Comparison of ENCODE assay signal across 8 cellular contexts in the genomic region with DNA sequence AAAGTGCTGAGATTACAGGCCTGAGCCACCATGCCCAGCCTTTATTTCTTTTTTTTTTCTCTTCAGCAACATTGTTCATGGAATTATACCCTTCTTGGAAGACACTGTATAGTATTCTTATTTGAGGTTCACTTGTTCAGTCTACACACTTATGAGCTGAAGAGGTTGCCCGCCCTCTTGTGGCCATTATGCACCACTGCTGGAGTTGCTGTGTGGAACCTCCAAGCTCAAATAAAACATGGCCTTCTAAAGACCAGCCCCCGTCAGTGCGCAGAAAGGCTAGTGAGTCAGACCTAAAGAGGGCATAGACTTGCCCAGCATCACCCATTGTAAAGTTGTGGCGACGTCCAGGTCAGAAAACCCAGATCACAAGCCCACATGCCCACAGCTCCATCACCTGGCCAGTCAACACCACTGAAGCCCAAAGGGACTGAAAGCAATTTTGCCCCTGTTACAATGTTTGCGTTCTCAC. TPM values are rescaled to one million over a fixed set of nuclear protein-coding genes. Genes with fewer than 3 reads are reported as not detected.
A peak's percentile ranks its signal among the peaks of the same experiment; 100 is the strongest.
DNase-seq lines count a peak whose midpoint lies in the region; ATAC-seq, FAIRE-seq and TF ChIP-seq lines count a peak whose summit lies in the region.

No MANE protein-coding gene starts in this region.

- 4% methylated on average over 5 of the region's 6 CpGs for WGBS in HepG2 (ENCODE audit: low lambda C conversion rate)

- no peaks in the 10 kb centered on the region for H3K79me2 ChIP-seq in HepG2 (ENCODE audit: insufficient read depth, low read length)

- peak overlapping the region; percentile 97 for H3K27ac ChIP-seq in cingulate gyrus (ENCODE audit: low read depth, low read length)
- no peak overlapping the region for H3K27ac ChIP-seq in HepG2 (ENCODE audit: extremely low read length, insufficient read depth, low read length)

- ATAC-seq in HG03159 (IDR thresholded peaks at IDR 0.05; ENCODE audit: unreplicated experiment) (peak; percentile 70), HepG2 (peak; percentile 92)

- FAIRE-seq in HepG2 (lab: Jason Lieb, UNC) = peak; percentile 80

- no peaks in the 10 kb centered on the region for H3K36me3 ChIP-seq in HepG2 (replicated peaks in 1 of 2; ENCODE audit: control insufficient read depth in 1 of 2, insufficient read depth in 2 of 2, low read length in 2 of 2)

- no peak overlapping the region for H3K9ac ChIP-seq in HepG2 (ENCODE audit: insufficient read depth, low read depth, low read length)

- in situ Hi-C loops in HepG2 (cut with HindIII; ENCODE audit: extremely low pct_ligation_motif_present, low pct_unique_long_range_greater_than_20kb) = loop anchor here (5.0 kb wide), 2 partner anchors 41 to 186 kb away; no protein-coding TSS in a partner anchor

- H3K27me3 ChIP-seq in HepG2 (ENCODE audit: control insufficient read depth in 1 of 2, insufficient read depth in 2 of 2, low read length in 2 of 2) = no peaks in the 10 kb centered on the region

- no TSS peak for BruUV-seq in HepG2 (replicated peaks; lab: Mats Ljungman, UMichigan)

- TF ChIP-seq CTCF in GM12873 (IDR thresholded peaks at IDR 0.05; ENCODE audit: insufficient read depth, low read depth, low read length, missing control alignments) (peak; percentile 94), HepG2 (CRISPR knock-in tag; IDR thresholded peaks at IDR 0.05) (peak; percentile 91)

- H3K4me3 ChIP-seq in HepG2 (replicated peaks in 1 of 3; ENCODE audit: insufficient read depth in 1 of 3, low read depth in 2 of 3, low read length in 3 of 3) = peak overlapping the region in 1 of 3 experiments; percentile 19; a peak in 1 of 6 replicates

- TF ChIP-seq POLR2A in HepG2 (IDR thresholded peaks at IDR 0.05; ENCODE audit: insufficient read depth in 1 of 2, low read depth in 2 of 2, low read length in 2 of 2) = no peak

- no peaks in the 10 kb centered on the region for H3K9me3 ChIP-seq in HepG2 (ENCODE audit: low read length)

- H3K4me2 ChIP-seq in HepG2 (ENCODE audit: low read depth, low read length) = peak overlapping the region; percentile 71

- POLR2A ChIA-PET in HepG2 (lab: Yijun Ruan, JAX) = interaction anchor here (0.8 to 2.0 kb wide), 5 partner anchors 24 to 42 kb away, joined by 3 to 11 read pairs (median 3); a partner anchor contains a TSS

- no peaks in the 10 kb centered on the region for H4K20me1 ChIP-seq in HepG2 (ENCODE audit: insufficient read depth, low read length)

- no peak overlapping the region for H2AFZ ChIP-seq in HepG2 (ENCODE audit: low read length)

- DNase-seq in NCI-H345 treated with DMSO at 0.1 percent for 48 hours (lab: John Stamatoyannopoulos, UW; ENCODE audit: unreplicated experiment) (peak; percentile 62), HepG2 (ENCODE audit: low spot score) (peak; percentile 79), mesenteric fat pad (ENCODE audit: low spot score) (no peak)
- peak; percentile 51 for DNase-seq in activated CD4-positive, CD25-positive, alpha-beta regulatory T cell treated with anti-CD3 and anti-CD28 coated beads, Interleukin-2, amount 50 U/mL, for 72 hours
- DNase-seq in stimulated activated CD4-positive, alpha-beta T cell treated with anti-CD3 and anti-CD28 coated beads, TNF-alpha, amount 100 ng/mL, for 24 hours (ENCODE audit: low read depth in 3 of 3) = peak; percentile 37 to 59 (median 38)

- H3K4me1 ChIP-seq in HepG2 (ENCODE audit: insufficient read depth, low read length) = peaks cover 51% of the 10 kb centered on the region

- peak; percentile 76; the same call in 1 of the 2 replicates for TF ChIP-seq RAD21 in HepG2 (CRISPR knock-in tag; IDR thresholded peaks at IDR 0.05)

- TF ChIP-seq EP300 in HepG2 (IDR thresholded peaks at IDR 0.05; ENCODE audit: low read depth in 2 of 2, low read length in 2 of 2) (no peak), HepG2 (CRISPR knock-in tag; IDR thresholded peaks at IDR 0.05; ENCODE audit: borderline replicate concordance) (no peak)

- intact Hi-C loops in HepG2 (cut with micrococcal nuclease; ENCODE audit: unreplicated experiment) = loop anchor here (1.0 kb wide), 2 partner anchors 44 to 186 kb away; no protein-coding TSS in a partner anchor

- CTCF ChIA-PET in HepG2 (lab: Yijun Ruan, JAX; ENCODE audit: low intra/inter-chr PET ratio, low total read pairs) = interaction anchor here (2.3 to 3.7 kb wide), 2 partner anchors 43 to 187 kb away, joined by 21 to 43 read pairs; no protein-coding TSS in a partner anchor

RNA-seq across cellular contexts. Expression of a gene that starts 20.4 kb away (rescaled TPM):
- total RNA-seq in HepG2 (2016; rRNA removed; fragmentation: Illumina TruSeq; extraction: Trizol) = 0.07 and 0.10 TPM in 2 replicates
- 0.10 TPM in 1 of 2 replicates, not detected in the other for total RNA-seq in HepG2 (2016; cell fraction: cytosol; rRNA removed; fragmentation: Illumina TruSeq; extraction: Trizol; ENCODE audit: low read depth)
- 0.09 TPM in 1 of 2 replicates, not detected in the other for total RNA-seq in HepG2 (2016; cell fraction: insoluble cytoplasmic fraction; rRNA removed; fragmentation: Illumina TruSeq; extraction: Trizol)
- total RNA-seq in HepG2 (2016; cell fraction: membrane; rRNA removed; fragmentation: Illumina TruSeq; extraction: Trizol) = 0.10 and 0.19 TPM in 2 replicates
- total RNA-seq in HepG2 (2016; cell fraction: nucleus; rRNA removed; fragmentation: Illumina TruSeq; extraction: Trizol) = not detected in 2 replicates
- polyA plus RNA-seq in HepG2 (2011; rRNA removed) = 0.05 and 0.09 TPM in 2 replicates
- polyA plus RNA-seq in HepG2 (2011; cell fraction: cytosol; rRNA removed) = 0.07 TPM in 1 of 2 replicates, not detected in the other
- 0.07 TPM in 1 of 2 replicates, not detected in the other for polyA plus RNA-seq in HepG2 (2011; cell fraction: nucleus; rRNA removed)
- polyA plus RNA-seq in HepG2 (2012) = not detected in 2 replicates
- polyA plus RNA-seq in HepG2 (2016; cell fraction: cytosol; fragmentation: Illumina TruSeq; extraction: Trizol; ENCODE audit: low read depth) = 0.09 TPM in 1 of 2 replicates, not detected in the other
- polyA plus RNA-seq in HepG2 (2016; cell fraction: insoluble cytoplasmic fraction; fragmentation: Illumina TruSeq; extraction: Trizol; ENCODE audit: low read depth) = 0.32 TPM in 1 of 2 replicates, not detected in the other
- polyA plus RNA-seq in HepG2 (2016; cell fraction: membrane; fragmentation: Illumina TruSeq; extraction: Trizol; ENCODE audit: low read depth) = 0.09 TPM in 1 of 2 replicates, not detected in the other
- polyA plus RNA-seq in HepG2 (2016; cell fraction: nucleus; fragmentation: Illumina TruSeq; extraction: Trizol; ENCODE audit: insufficient read depth, low read depth) = 0.24 TPM in 1 of 2 replicates, not detected in the other
- polyA minus RNA-seq in HepG2 (2011; rRNA and poly(A)+ RNA removed; ENCODE audit: low replicate concordance) = 0.20 TPM in 1 of 2 replicates, not detected in the other
- not detected in 2 replicates for polyA minus RNA-seq in HepG2 (2011; cell fraction: cytosol; rRNA and poly(A)+ RNA removed)
- polyA minus RNA-seq in HepG2 (2011; cell fraction: nucleus; rRNA and poly(A)+ RNA removed) = 0.26 and 0.37 TPM in 2 replicates
- 3.5 TPM for total RNA-seq in mesenteric fat pad

RNA-seq across cellular contexts. Expression of a gene that starts 24.1 kb away (rescaled TPM):
- total RNA-seq in HepG2 (2016; rRNA removed; fragmentation: Illumina TruSeq; extraction: Trizol) (30.0 and 30.1 TPM in 2 replicates), mesenteric fat pad (not detected)
- total RNA-seq in HepG2 (2016; cell fraction: cytosol; rRNA removed; fragmentation: Illumina TruSeq; extraction: Trizol; ENCODE audit: low read depth) = 6.0 and 6.4 TPM in 2 replicates
- 25.4 and 26.8 TPM in 2 replicates for total RNA-seq in HepG2 (2016; cell fraction: insoluble cytoplasmic fraction; rRNA removed; fragmentation: Illumina TruSeq; extraction: Trizol)
- 16.3 and 17.5 TPM in 2 replicates for total RNA-seq in HepG2 (2016; cell fraction: membrane; rRNA removed; fragmentation: Illumina TruSeq; extraction: Trizol)
- 30.2 and 34.5 TPM in 2 replicates for total RNA-seq in HepG2 (2016; cell fraction: nucleus; rRNA removed; fragmentation: Illumina TruSeq; extraction: Trizol)
- 8.1 and 10.2 TPM in 2 replicates for polyA plus RNA-seq in HepG2 (2011; rRNA removed)
- 3.9 and 7.1 TPM in 2 replicates for polyA plus RNA-seq in HepG2 (2011; cell fraction: cytosol; rRNA removed)
- polyA plus RNA-seq in HepG2 (2011; cell fraction: nucleus; rRNA removed) = 30.4 and 45.7 TPM in 2 replicates
- polyA plus RNA-seq in HepG2 (2012) = 4.8 and 8.9 TPM in 2 replicates
- 3.8 TPM in 2 replicates for polyA plus RNA-seq in HepG2 (2016; cell fraction: cytosol; fragmentation: Illumina TruSeq; extraction: Trizol; ENCODE audit: low read depth)
- 26.5 and 31.7 TPM in 2 replicates for polyA plus RNA-seq in HepG2 (2016; cell fraction: insoluble cytoplasmic fraction; fragmentation: Illumina TruSeq; extraction: Trizol; ENCODE audit: low read depth)
- polyA plus RNA-seq in HepG2 (2016; cell fraction: membrane; fragmentation: Illumina TruSeq; extraction: Trizol; ENCODE audit: low read depth) = 6.5 and 9.4 TPM in 2 replicates
- 84.2 and 90.7 TPM in 2 replicates for polyA plus RNA-seq in HepG2 (2016; cell fraction: nucleus; fragmentation: Illumina TruSeq; extraction: Trizol; ENCODE audit: insufficient read depth, low read depth)
- 10.8 and 28.0 TPM in 2 replicates for polyA minus RNA-seq in HepG2 (2011; rRNA and poly(A)+ RNA removed; ENCODE audit: low replicate concordance)
- polyA minus RNA-seq in HepG2 (2011; cell fraction: cytosol; rRNA and poly(A)+ RNA removed) = 5.3 and 6.1 TPM in 2 replicates
- 8.3 and 15.1 TPM in 2 replicates for polyA minus RNA-seq in HepG2 (2011; cell fraction: nucleus; rRNA and poly(A)+ RNA removed)

RNA-seq across cellular contexts. Expression of a gene that starts 25.3 kb away (rescaled TPM):
- total RNA-seq in HepG2 (2016; rRNA removed; fragmentation: Illumina TruSeq; extraction: Trizol) (25.5 and 33.9 TPM in 2 replicates), mesenteric fat pad (53.1 TPM)
- 16.0 and 17.5 TPM in 2 replicates for total RNA-seq in HepG2 (2016; cell fraction: cytosol; rRNA removed; fragmentation: Illumina TruSeq; extraction: Trizol; ENCODE audit: low read depth)
- total RNA-seq in HepG2 (2016; cell fraction: insoluble cytoplasmic fraction; rRNA removed; fragmentation: Illumina TruSeq; extraction: Trizol) = 21.6 and 40.7 TPM in 2 replicates
- 39.7 and 42.0 TPM in 2 replicates for total RNA-seq in HepG2 (2016; cell fraction: membrane; rRNA removed; fragmentation: Illumina TruSeq; extraction: Trizol)
- total RNA-seq in HepG2 (2016; cell fraction: nucleus; rRNA removed; fragmentation: Illumina TruSeq; extraction: Trizol) = 33.0 and 37.8 TPM in 2 replicates
- 46.8 and 60.2 TPM in 2 replicates for polyA plus RNA-seq in HepG2 (2011; rRNA removed)
- polyA plus RNA-seq in HepG2 (2011; cell fraction: cytosol; rRNA removed) = 45.3 and 46.5 TPM in 2 replicates
- 90.5 and 95.3 TPM in 2 replicates for polyA plus RNA-seq in HepG2 (2011; cell fraction: nucleus; rRNA removed)
- 26.4 and 33.1 TPM in 2 replicates for polyA plus RNA-seq in HepG2 (2012)
- polyA plus RNA-seq in HepG2 (2016; cell fraction: cytosol; fragmentation: Illumina TruSeq; extraction: Trizol; ENCODE audit: low read depth) = 15.1 and 15.4 TPM in 2 replicates
- polyA plus RNA-seq in HepG2 (2016; cell fraction: insoluble cytoplasmic fraction; fragmentation: Illumina TruSeq; extraction: Trizol; ENCODE audit: low read depth) = 20.8 and 21.4 TPM in 2 replicates
- 32.6 and 33.3 TPM in 2 replicates for polyA plus RNA-seq in HepG2 (2016; cell fraction: membrane; fragmentation: Illumina TruSeq; extraction: Trizol; ENCODE audit: low read depth)
- 62.5 and 72.6 TPM in 2 replicates for polyA plus RNA-seq in HepG2 (2016; cell fraction: nucleus; fragmentation: Illumina TruSeq; extraction: Trizol; ENCODE audit: insufficient read depth, low read depth)
- 56.2 and 61.9 TPM in 2 replicates for polyA minus RNA-seq in HepG2 (2011; rRNA and poly(A)+ RNA removed; ENCODE audit: low replicate concordance)
- polyA minus RNA-seq in HepG2 (2011; cell fraction: cytosol; rRNA and poly(A)+ RNA removed) = 15.2 and 19.3 TPM in 2 replicates
- polyA minus RNA-seq in HepG2 (2011; cell fraction: nucleus; rRNA and poly(A)+ RNA removed) = 26.4 and 33.8 TPM in 2 replicates

RNA-seq across cellular contexts. Expression of a gene that starts 47.2 kb away (rescaled TPM):
- total RNA-seq in HepG2 (2016; rRNA removed; fragmentation: Illumina TruSeq; extraction: Trizol) (not detected in 2 replicates), mesenteric fat pad (not detected)
- total RNA-seq in HepG2 (2016; cell fraction: cytosol; rRNA removed; fragmentation: Illumina TruSeq; extraction: Trizol; ENCODE audit: low read depth) = not detected in 2 replicates
- total RNA-seq in HepG2 (2016; cell fraction: insoluble cytoplasmic fraction; rRNA removed; fragmentation: Illumina TruSeq; extraction: Trizol) = not detected in 2 replicates
- not detected in 2 replicates for total RNA-seq in HepG2 (2016; cell fraction: membrane; rRNA removed; fragmentation: Illumina TruSeq; extraction: Trizol)
- not detected in 2 replicates for total RNA-seq in HepG2 (2016; cell fraction: nucleus; rRNA removed; fragmentation: Illumina TruSeq; extraction: Trizol)
- not detected in 2 replicates for polyA plus RNA-seq in HepG2 (2011; rRNA removed)
- not detected in 2 replicates for polyA plus RNA-seq in HepG2 (2011; cell fraction: cytosol; rRNA removed)
- not detected in 2 replicates for polyA plus RNA-seq in HepG2 (2011; cell fraction: nucleus; rRNA removed)
- not detected in 2 replicates for polyA plus RNA-seq in HepG2 (2012)
- polyA plus RNA-seq in HepG2 (2016; cell fraction: cytosol; fragmentation: Illumina TruSeq; extraction: Trizol; ENCODE audit: low read depth) = not detected in 2 replicates
- not detected in 2 replicates for polyA plus RNA-seq in HepG2 (2016; cell fraction: insoluble cytoplasmic fraction; fragmentation: Illumina TruSeq; extraction: Trizol; ENCODE audit: low read depth)
- not detected in 2 replicates for polyA plus RNA-seq in HepG2 (2016; cell fraction: membrane; fragmentation: Illumina TruSeq; extraction: Trizol; ENCODE audit: low read depth)
- polyA plus RNA-seq in HepG2 (2016; cell fraction: nucleus; fragmentation: Illumina TruSeq; extraction: Trizol; ENCODE audit: insufficient read depth, low read depth) = not detected in 2 replicates
- polyA minus RNA-seq in HepG2 (2011; rRNA and poly(A)+ RNA removed; ENCODE audit: low replicate concordance) = not detected in 2 replicates
- not detected in 2 replicates for polyA minus RNA-seq in HepG2 (2011; cell fraction: cytosol; rRNA and poly(A)+ RNA removed)
- polyA minus RNA-seq in HepG2 (2011; cell fraction: nucleus; rRNA and poly(A)+ RNA removed) = not detected in 2 replicates

RNA-seq across cellular contexts. Expression of a gene that starts 48.6 kb away (rescaled TPM):
- total RNA-seq in HepG2 (2016; rRNA removed; fragmentation: Illumina TruSeq; extraction: Trizol) = 1.2 and 1.7 TPM in 2 replicates
- total RNA-seq in HepG2 (2016; cell fraction: cytosol; rRNA removed; fragmentation: Illumina TruSeq; extraction: Trizol; ENCODE audit: low read depth) = 1.0 and 1.2 TPM in 2 replicates
- 1.00 and 2.0 TPM in 2 replicates for total RNA-seq in HepG2 (2016; cell fraction: insoluble cytoplasmic fraction; rRNA removed; fragmentation: Illumina TruSeq; extraction: Trizol)
- total RNA-seq in HepG2 (2016; cell fraction: membrane; rRNA removed; fragmentation: Illumina TruSeq; extraction: Trizol) = 0.87 and 1.8 TPM in 2 replicates
- total RNA-seq in HepG2 (2016; cell fraction: nucleus; rRNA removed; fragmentation: Illumina TruSeq; extraction: Trizol) = 1.2 and 2.3 TPM in 2 replicates
- 2.9 and 4.5 TPM in 2 replicates for polyA plus RNA-seq in HepG2 (2011; rRNA removed)
- polyA plus RNA-seq in HepG2 (2011; cell fraction: cytosol; rRNA removed) = 4.0 and 5.3 TPM in 2 replicates
- polyA plus RNA-seq in HepG2 (2011; cell fraction: nucleus; rRNA removed) = 4.9 and 5.5 TPM in 2 replicates
- polyA plus RNA-seq in HepG2 (2012) = 1.6 and 2.4 TPM in 2 replicates
- polyA plus RNA-seq in HepG2 (2016; cell fraction: cytosol; fragmentation: Illumina TruSeq; extraction: Trizol; ENCODE audit: low read depth) = 0.80 and 1.7 TPM in 2 replicates
- polyA plus RNA-seq in HepG2 (2016; cell fraction: insoluble cytoplasmic fraction; fragmentation: Illumina TruSeq; extraction: Trizol; ENCODE audit: low read depth) = 1.6 and 2.5 TPM in 2 replicates
- 0.85 and 1.3 TPM in 2 replicates for polyA plus RNA-seq in HepG2 (2016; cell fraction: membrane; fragmentation: Illumina TruSeq; extraction: Trizol; ENCODE audit: low read depth)
- 5.9 and 6.2 TPM in 2 replicates for polyA plus RNA-seq in HepG2 (2016; cell fraction: nucleus; fragmentation: Illumina TruSeq; extraction: Trizol; ENCODE audit: insufficient read depth, low read depth)
- 8.7 and 82.7 TPM in 2 replicates for polyA minus RNA-seq in HepG2 (2011; rRNA and poly(A)+ RNA removed; ENCODE audit: low replicate concordance)
- polyA minus RNA-seq in HepG2 (2011; cell fraction: cytosol; rRNA and poly(A)+ RNA removed) = 2.0 and 2.4 TPM in 2 replicates
- 3.3 and 4.5 TPM in 2 replicates for polyA minus RNA-seq in HepG2 (2011; cell fraction: nucleus; rRNA and poly(A)+ RNA removed)
- total RNA-seq in mesenteric fat pad = 1.2 TPM
